Comparison of ENCODE assay signal across 7 cellular contexts in the genomic region with DNA sequence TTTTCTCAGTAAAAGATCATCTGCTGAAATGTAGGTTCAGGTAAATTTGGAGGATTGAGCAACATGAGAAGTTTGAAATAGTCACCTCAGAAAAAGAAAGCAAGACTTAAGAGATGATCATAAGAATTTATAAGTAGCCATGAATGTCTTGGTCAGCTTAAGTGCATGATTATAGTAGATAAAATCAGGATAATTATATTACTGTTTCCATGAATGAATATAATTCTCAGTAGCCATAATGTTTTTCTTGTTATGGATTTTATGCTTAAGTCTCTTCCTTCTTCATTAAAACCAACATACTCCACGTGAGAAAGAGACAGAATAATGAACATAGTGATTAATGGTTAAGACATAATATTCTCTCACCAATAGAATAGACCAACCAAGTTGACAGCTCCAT.
"Had no signal": no experiment of that assay in that cellular context is flagged by ENCODE, and none has a peak within 500 bp of the region (broad histone marks: within the 10 kb centered on the region; RNA-seq: fewer than 3 reads in every experiment).

No MANE protein-coding gene starts in this region.

- DNase-seq: GOT3, H7, HFFc6, IMR-90 had no signal

- H3K36me3 ChIP-seq: HAP-1 had no signal

- H3K4me3 Mint-ChIP-seq: HFFc6 had no signal

- H3K9me3 Mint-ChIP-seq: HFFc6 had no signal

- ATAC-seq: HCT116, K562 had no signal

- H3K4me3 ChIP-seq: HAP-1, K562 had no signal

- H3K27ac Mint-ChIP-seq: HFFc6 had no signal

- H3K4me1 ChIP-seq: HAP-1 had no signal

- H3K9me3 ChIP-seq: HAP-1 had no signal
